ENCODE assay signal across 2 cellular contexts in genomic region chr11:61895046-61895717, GRCh38.
TF ChIP-seq lines count a peak whose summit lies in the region.

No MANE protein-coding gene starts in this region.

TF ChIP-seq in K562, 482 proteins besides CTCF, POLR2A, EP300 and RAD21:
- no peak for TF ChIP-seq ELF4 (CRISPR knock-in tag; IDR thresholded peaks at IDR 0.05)
- 0 out of 2 replicates have a peak, but pooled peaks have one; percentile 6 for TF ChIP-seq ADNP (tag; IDR thresholded peaks at IDR 0.05)

TF ChIP-seq in SK-N-SH treated with all-trans-retinoic acid at 6 μM for 48 hours, 23 proteins besides CTCF, POLR2A, EP300 and RAD21:
- TF ChIP-seq ISL1 (CRISPR knock-in tag; IDR thresholded peaks at IDR 0.05), result no peak
